Comparison of ENCODE assay signal across 8 cellular contexts in the genomic region with DNA sequence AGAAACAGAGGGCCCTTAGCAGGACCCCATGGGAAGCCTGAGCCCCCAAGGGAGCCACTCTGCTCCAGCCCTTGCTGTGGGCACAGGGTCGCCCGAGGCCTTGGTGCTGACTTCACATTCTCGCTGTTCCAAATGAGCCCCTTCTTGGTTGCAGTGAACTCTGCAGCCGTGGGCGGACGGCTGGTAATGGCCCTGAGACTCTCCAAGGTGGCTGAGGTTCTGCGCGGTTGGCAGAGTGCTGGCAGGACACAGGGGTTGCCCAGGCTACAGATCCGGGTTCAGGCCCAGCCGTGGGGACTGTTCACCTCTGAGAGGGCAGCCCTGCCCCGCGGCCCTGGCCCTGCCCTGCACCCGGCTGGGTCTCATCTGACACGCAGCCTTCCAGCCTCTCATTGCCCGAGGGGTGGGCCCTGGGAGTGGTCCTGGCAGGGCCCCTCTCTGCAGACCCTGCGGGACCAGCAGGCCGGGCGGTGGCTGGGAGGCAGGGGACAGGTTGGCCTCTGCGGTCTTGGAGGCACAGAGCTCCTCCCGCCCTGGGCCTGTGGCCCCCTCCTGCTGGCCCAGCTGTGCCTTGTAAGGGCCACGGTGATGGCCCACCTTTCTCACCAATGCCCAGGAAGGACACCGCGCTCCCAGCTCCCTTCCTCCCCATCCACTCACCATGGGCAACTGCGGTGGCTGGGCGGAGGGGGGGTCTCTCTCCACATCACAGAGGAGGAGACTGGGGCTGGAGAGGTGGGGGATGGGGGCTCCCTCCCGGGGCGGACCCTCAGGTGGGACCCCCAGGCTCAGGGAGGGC. TPM values are rescaled to one million over a fixed set of nuclear protein-coding genes. Genes with fewer than 3 reads are reported as not detected.
DNase-seq lines count a peak whose midpoint lies in the region; ATAC-seq and TF ChIP-seq lines count a peak whose summit lies in the region.

No MANE protein-coding gene starts in this region.

- H3K4me1 ChIP-seq in HAP-1 (peaks cover 12% of the 10 kb centered on the region), upper lobe of right lung (peaks cover 40% of the 10 kb centered on the region)

- H3K27me3 ChIP-seq in HAP-1 (ENCODE audit: low read depth) (no peaks in the 10 kb centered on the region), upper lobe of right lung (no peaks in the 10 kb centered on the region)

- POLR2A ChIA-PET in RWPE1 (lab: Yijun Ruan, JAX; ENCODE audit: low non-redundant PET), result no interaction called here

- no peaks in the 10 kb centered on the region for H3K9me3 ChIP-seq in HAP-1
- H3K9me3 ChIP-seq in upper lobe of right lung, result no peaks in the 10 kb centered on the region

- CTCF ChIA-PET in RWPE1 (lab: Yijun Ruan, JAX), result no interaction called here

- H3K36me3 ChIP-seq in HAP-1 (replicated peaks), result no peaks in the 10 kb centered on the region
- H3K36me3 ChIP-seq in upper lobe of right lung, result no peaks in the 10 kb centered on the region

- intact Hi-C loops in left ventricle myocardium superior (cut with micrococcal nuclease), result no loop called here
- intact Hi-C loops in upper lobe of right lung (cut with DNase I), result no loop called here

- ATAC-seq in left ventricle myocardium superior (no peak), upper lobe of right lung (peak; percentile 3), GM18873 (IDR thresholded peaks at IDR 0.05; ENCODE audit: low FRiP score, unreplicated experiment) (no peak), HG02938 (IDR thresholded peaks at IDR 0.05; ENCODE audit: unreplicated experiment) (no peak)

- no peak for TF ChIP-seq CTCF in GM12864 (IDR thresholded peaks at IDR 0.05; ENCODE audit: low read depth, low read length, missing control alignments)
- TF ChIP-seq CTCF in RWPE1 (conservative IDR thresholded peaks at IDR 0.05; ENCODE audit: low read depth), result no peak
- TF ChIP-seq CTCF in upper lobe of right lung (IDR thresholded peaks at IDR 0.05), result no peak

- in situ Hi-C loops in HAP-1 (cut with MboI; ENCODE audit: low sequenced_read_pairs), result no loop called here

- DNase-seq in GM12864 (ENCODE audit: low read depth), result no peak
- peak in 1 of 2 experiments; percentile 47 for DNase-seq in HAP-1 (ENCODE audit: low spot score in 2 of 2)
- no peak for DNase-seq in RWPE1 (ENCODE audit: low spot score)
- DNase-seq in left ventricle myocardium superior, result peak; percentile 26
- DNase-seq in upper lobe of right lung, result peak; percentile 67
- DNase-seq in dedifferentiated amniotic fluid mesenchymal stem cell (ENCODE audit: extremely low spot score), result no peak

- H3K4me3 ChIP-seq in GM12864 (ENCODE audit: low read depth, low read length) (peak overlapping the region; percentile 33), HAP-1 (peak overlapping the region; percentile 17), upper lobe of right lung (peak overlapping the region; percentile 56)

- H3K27ac ChIP-seq in RWPE1 (peak overlapping the region; percentile 75), upper lobe of right lung (peak overlapping the region; percentile 78)

RNA-seq across cellular contexts. Expression of a gene that starts 51.6 kb away (rescaled TPM):
- total RNA-seq in left ventricle myocardium superior (2.1 TPM), upper lobe of right lung (11.3 TPM)

Comparison
In these comparisons a context has a peak if more than half of its experiments do, and no peak if none do; other contexts are left out.
1. DNase-seq: peak in left ventricle myocardium superior (single experiment) and upper lobe of right lung (single experiment); none in GM12864 (single experiment), RWPE1 (single experiment) and dedifferentiated amniotic fluid mesenchymal stem cell (single experiment).
2. Peak in every context shown above with its lines, with median percentiles within 50 percentile points of each other: H3K4me3 ChIP-seq.